Comparison of ENCODE assay signal across 9 cellular contexts in genomic region chr9:72557549-72557948, GRCh38. TPM values are rescaled to one million over a fixed set of nuclear protein-coding genes. Genes with fewer than 3 reads are reported as not detected.
DNase-seq lines count a peak whose midpoint lies in the region; ATAC-seq lines count a peak whose summit lies in the region.
"Had no signal": no experiment of that assay in that cellular context is flagged by ENCODE, and none has a peak within 500 bp of the region (broad histone marks: within the 10 kb centered on the region; RNA-seq: fewer than 3 reads in every experiment).

No MANE protein-coding gene starts in this region.

- peaks cover 11% of the 10 kb centered on the region for H3K4me1 Mint-ChIP-seq in activated naive CD4-positive, alpha-beta T cell treated with anti-CD3 and anti-CD28 coated beads for 36 hours (ENCODE audit: low read depth)

- ATAC-seq in HG02884 (IDR thresholded peaks at IDR 0.05; ENCODE audit: unreplicated experiment), result no peak

- CTCF ChIA-PET in activated naive CD4-positive, alpha-beta T cell treated with anti-CD3 and anti-CD28 coated beads for 36 hours (lab: Charles Lee), result no interaction called here

- H3K27ac Mint-ChIP-seq in activated naive CD4-positive, alpha-beta T cell treated with anti-CD3 and anti-CD28 coated beads for 36 hours, result no peak overlapping the region

- H3K9me3 Mint-ChIP-seq in activated naive CD4-positive, alpha-beta T cell treated with anti-CD3 and anti-CD28 coated beads for 36 hours, result no peaks in the 10 kb centered on the region

- no peaks in the 10 kb centered on the region for H3K36me3 Mint-ChIP-seq in activated naive CD4-positive, alpha-beta T cell treated with anti-CD3 and anti-CD28 coated beads for 36 hours (ENCODE audit: low read depth)

- H3K27me3 Mint-ChIP-seq in activated naive CD4-positive, alpha-beta T cell treated with anti-CD3 and anti-CD28 coated beads for 36 hours (ENCODE audit: low read depth), result no peaks in the 10 kb centered on the region

- intact Hi-C loops in activated naive CD4-positive, alpha-beta T cell treated with anti-CD3 and anti-CD28 coated beads for 36 hours (cut with micrococcal nuclease), result loop anchor here (1.0 kb wide), 1 partner anchor 30 kb away; no protein-coding TSS in a partner anchor

- DNase-seq in activated naive CD4-positive, alpha-beta T cell treated with anti-CD3 and anti-CD28 coated beads for 36 hours, result peak; percentile 39
- no peak for DNase-seq in activated naive CD4-positive, alpha-beta T cell (lab: John Stamatoyannopoulos, UW)
- DNase-seq in activated T-cell treated with anti-CD3 and anti-CD28 coated beads for 48 hours (ENCODE audit: low read depth) (peak; percentile 33), hepatic stellate cell (ENCODE audit: low spot score) (peak; percentile 68), hypothalamus (lab: John Stamatoyannopoulos, UW) (no peak), NCI-H146 treated with DMSO at 0.1 percent for 48 hours (lab: John Stamatoyannopoulos, UW; ENCODE audit: unreplicated experiment) (no peak)
- DNase-seq in stimulated activated CD8-positive, alpha-beta memory T cell treated with anti-CD3 and anti-CD28 coated beads, Interleukin-12 subunit alpha, Interleukin-12 subunit beta, amount 100 ng/mL, for 4 hours (ENCODE audit: low read depth), result peak; percentile 28
- DNase-seq: DND-41 had no signal

- no peak overlapping the region for H3K4me3 Mint-ChIP-seq in activated naive CD4-positive, alpha-beta T cell treated with anti-CD3 and anti-CD28 coated beads for 36 hours

RNA-seq across cellular contexts. Expression of gene TMC1, which starts 36.1 kb away (rescaled TPM):
- not detected for total RNA-seq in activated naive CD4-positive, alpha-beta T cell treated with anti-CD3 and anti-CD28 coated beads for 36 hours

Comparison
In these comparisons a context has a peak if more than half of its experiments do, and no peak if none do; other contexts are left out.
1. DNase-seq: peak in activated naive CD4-positive, alpha-beta T cell treated with anti-CD3 and anti-CD28 coated beads for 36 hours (single experiment), activated T-cell treated with anti-CD3 and anti-CD28 coated beads for 48 hours (single experiment), hepatic stellate cell (single experiment) and stimulated activated CD8-positive, alpha-beta memory T cell treated with anti-CD3 and anti-CD28 coated beads, Interleukin-12 subunit alpha, Interleukin-12 subunit beta, amount 100 ng/mL, for 4 hours (single experiment); none in activated naive CD4-positive, alpha-beta T cell (0 of 4), hypothalamus (0 of 51) and NCI-H146 treated with DMSO at 0.1 percent for 48 hours (single experiment).